Comparison of ENCODE assay signal across 20 cellular contexts in the genomic region with DNA sequence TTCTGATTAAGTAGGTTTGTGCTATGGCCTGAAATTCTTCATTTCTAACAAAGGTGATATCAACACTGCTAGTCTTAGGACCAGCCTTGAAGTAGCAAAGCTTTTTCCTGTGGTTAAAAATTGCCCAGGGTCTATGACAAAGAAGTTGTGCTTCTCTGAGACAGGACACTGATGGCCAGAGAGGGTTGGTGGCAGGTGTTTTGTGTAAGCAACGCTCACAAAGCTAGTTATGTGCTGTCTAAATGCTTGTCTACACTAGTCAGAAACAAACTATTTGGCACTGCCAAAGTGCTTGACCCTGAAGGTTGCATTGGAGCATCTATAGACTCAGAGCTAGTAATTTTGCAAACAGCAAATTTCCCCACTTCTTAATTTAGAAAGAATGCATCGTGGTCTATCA. TPM values are rescaled to one million over a fixed set of nuclear protein-coding genes. Genes with fewer than 3 reads are reported as not detected.
DNase-seq lines count a peak whose midpoint lies in the region; ATAC-seq and TF ChIP-seq lines count a peak whose summit lies in the region.
"Had no signal": no experiment of that assay in that cellular context is flagged by ENCODE, and none has a peak within 500 bp of the region (broad histone marks: within the 10 kb centered on the region; RNA-seq: fewer than 3 reads in every experiment).

No MANE protein-coding gene starts in this region.

- intact Hi-C loops in left lung (cut with DNase I), result no loop called here

- TF ChIP-seq CTCF in VCaP (conservative IDR thresholded peaks at IDR 0.05) (no peak), left lung (IDR thresholded peaks at IDR 0.05) (no peak), BE2C (IDR thresholded peaks at IDR 0.05; ENCODE audit: low read depth, low read length) (no peak)

- no peaks in the 10 kb centered on the region for H3K36me3 ChIP-seq in left lung
- no peaks in the 10 kb centered on the region for H3K36me3 ChIP-seq in BE2C
- H3K36me3 ChIP-seq: Peyer's patch had no signal

- ATAC-seq in left lung, result peak; percentile 47

- H3K4me3 ChIP-seq in left lung (no peak overlapping the region), BE2C (ENCODE audit: low read depth, low read length) (no peak overlapping the region)
- H3K4me3 ChIP-seq: Peyer's patch had no signal

- H3K9me3 ChIP-seq in left lung (no peaks in the 10 kb centered on the region), BE2C (no peaks in the 10 kb centered on the region)
- H3K9me3 ChIP-seq: Peyer's patch had no signal

- H3K4me1 ChIP-seq in left lung, result no peaks in the 10 kb centered on the region
- H3K4me1 ChIP-seq in BE2C, result no peaks in the 10 kb centered on the region

- DNase-seq in LHCN-M2 (ENCODE audit: low read depth) (peak; percentile 50), left lung (no peak), substantia nigra (lab: John Stamatoyannopoulos, UW) (no peak), BE2C (no peak), medulla oblongata (ENCODE audit: extremely low spot score) (no peak), hepatic stellate cell (ENCODE audit: low spot score) (no peak)
- DNase-seq: CD4-positive, alpha-beta T cell; COR-L47; DMS 273 treated with DMSO at 0.1 percent for 48 hours; DMS79 treated with DMSO at 0.1 percent for 48 hours; H7; NCI-H1092; NCI-H1436 treated with DMSO at 0.1 percent for 48 hours; NCI-H1930; NCI-H226; NCI-H510A treated with DMSO at 0.1 percent for 48 hours; NCI-H774; Peyer's patch had no signal

- H3K27ac ChIP-seq in VCaP (peak overlapping the region; percentile 75), left lung (no peak overlapping the region), substantia nigra (ENCODE audit: low read depth, low read length, poor library complexity, severe bottlenecking) (peak overlapping the region; percentile 99)

- no peaks in the 10 kb centered on the region for H3K27me3 ChIP-seq in left lung
- H3K27me3 ChIP-seq in BE2C, result no peaks in the 10 kb centered on the region
- H3K27me3 ChIP-seq: Peyer's patch had no signal

RNA-seq across cellular contexts. Expression of a gene that starts 44.1 kb away (rescaled TPM):
- total RNA-seq in LHCN-M2 (2014; rRNA removed) (29.4 and 43.2 TPM in 2 replicates), left lung (100 to 1,000 TPM; 605 to 636 TPM)
- 11.0 TPM for polyA plus RNA-seq in LHCN-M2 (2012)
- polyA plus RNA-seq in BE2C (2012; ENCODE audit: insufficient read depth, insufficient read length, low read depth), result not detected
- total RNA-seq: OCI-LY7 had no signal

Comparison
In these comparisons a context has a peak if more than half of its experiments do, and no peak if none do; other contexts are left out.
1. H3K27ac ChIP-seq: peak in VCaP (single experiment) and substantia nigra (single experiment); none in left lung (0 of 2).
2. RNA of a gene that starts 44.1 kb away (total RNA-seq): 605 to 636 TPM in left lung; 29.4 to 43.2 TPM in LHCN-M2; every median in the first group is over 10 times any median in the second.